Comparison of ENCODE assay signal across 23 cellular contexts in the genomic region with DNA sequence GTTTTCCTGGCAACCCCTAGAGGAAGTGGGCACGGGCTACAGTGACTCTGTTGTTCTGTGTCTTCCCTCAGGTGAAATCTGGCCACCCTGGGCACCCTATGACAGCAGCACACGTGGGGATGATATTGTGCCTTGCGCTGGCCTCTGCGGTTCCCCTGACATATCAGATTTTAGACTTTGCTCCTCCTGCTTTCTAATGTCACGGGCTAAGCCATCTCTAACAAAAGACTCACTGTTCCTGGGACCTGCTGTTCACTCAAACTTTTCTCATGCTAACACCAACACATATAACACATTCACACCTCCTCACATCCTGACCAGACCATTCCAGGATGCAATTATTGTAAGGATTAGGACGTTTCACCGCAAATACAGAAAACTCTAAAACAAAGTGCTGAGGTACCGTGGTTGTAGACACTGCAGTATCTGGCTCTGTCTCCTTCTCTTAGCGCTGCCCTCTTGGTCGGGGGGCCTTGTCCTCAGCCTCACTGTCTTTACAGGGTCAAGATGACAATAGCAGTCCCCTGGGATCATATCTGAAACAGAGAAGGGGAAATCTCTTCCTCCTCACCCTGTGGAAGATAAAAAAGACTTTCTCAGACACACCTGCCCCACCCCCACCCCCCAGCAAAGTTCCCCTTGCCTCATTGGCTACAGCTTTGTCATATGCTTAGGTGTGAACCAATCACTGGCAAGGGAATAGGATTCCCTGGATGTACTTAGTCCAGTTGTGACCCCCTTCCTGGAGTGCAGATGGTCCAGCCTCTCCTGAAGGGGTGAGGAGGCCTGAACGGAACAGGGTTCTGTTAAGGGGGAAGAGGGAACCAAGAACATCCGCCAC. TPM values are rescaled to one million over a fixed set of nuclear protein-coding genes. Genes with fewer than 3 reads are reported as not detected.
DNase-seq lines count a peak whose midpoint lies in the region; ATAC-seq, FAIRE-seq and TF ChIP-seq lines count a peak whose summit lies in the region.
"Had no signal": no experiment of that assay in that cellular context is flagged by ENCODE, and none has a peak within 500 bp of the region (broad histone marks: within the 10 kb centered on the region; RNA-seq: fewer than 3 reads in every experiment).

No MANE protein-coding gene starts in this region.

- H3K36me3 ChIP-seq in mammary epithelial cell (ENCODE audit: insufficient read depth, low read length), result no peaks in the 10 kb centered on the region
- peaks cover 2 to 4% of the 10 kb centered on the region in 2 experiments; a peak in 2 of 5 replicates for H3K36me3 ChIP-seq in HepG2 (replicated peaks in 1 of 2; ENCODE audit: control insufficient read depth in 1 of 2, insufficient read depth in 2 of 2, low read length in 2 of 2)
- H3K36me3 ChIP-seq in upper lobe of right lung, result no peaks in the 10 kb centered on the region
- no peaks in the 10 kb centered on the region for H3K36me3 ChIP-seq in gastroesophageal sphincter

- no peak overlapping the region for H3K4me3 Mint-ChIP-seq in MCF 10A (ENCODE audit: unreplicated experiment)
- H3K4me3 Mint-ChIP-seq: activated naive CD4-positive, alpha-beta T cell treated with anti-CD3 and anti-CD28 coated beads, Interleukin-2, amount 50 U/mL, for 24 hours; CD14-positive monocyte; naive B cell had no signal

- no peak overlapping the region for H3K27ac Mint-ChIP-seq in MCF 10A (ENCODE audit: low read depth, unreplicated experiment)
- H3K27ac Mint-ChIP-seq: activated naive CD4-positive, alpha-beta T cell treated with anti-CD3 and anti-CD28 coated beads, Interleukin-2, amount 50 U/mL, for 24 hours had no signal

- H3K9ac ChIP-seq in mammary epithelial cell (ENCODE audit: insufficient read depth, low read length), result no peak overlapping the region
- peak overlapping the region; percentile 56 for H3K9ac ChIP-seq in HepG2 (ENCODE audit: insufficient read depth, low read depth, low read length)
- H3K9ac ChIP-seq: parathyroid adenoma had no signal

- 0 out of 4 replicates have a peak, but pooled peaks of 1 of the 2 experiments have one; percentile 24 for TF ChIP-seq POLR2A in HepG2 (IDR thresholded peaks at IDR 0.05; ENCODE audit: insufficient read depth in 1 of 2, low read depth in 2 of 2, low read length in 2 of 2)
- TF ChIP-seq POLR2A in GM12892 (IDR thresholded peaks at IDR 0.05; ENCODE audit: low read depth, low read length), result no peak
- no peak for TF ChIP-seq POLR2A in gastroesophageal sphincter (IDR thresholded peaks at IDR 0.05)

- H3K36me3 Mint-ChIP-seq in MCF 10A (ENCODE audit: insufficient read depth, unreplicated experiment), result no peaks in the 10 kb centered on the region
- H3K36me3 Mint-ChIP-seq: activated naive CD4-positive, alpha-beta T cell treated with anti-CD3 and anti-CD28 coated beads, Interleukin-2, amount 50 U/mL, for 24 hours; naive B cell had no signal

- in situ Hi-C loops in mammary epithelial cell (cut with MboI; ENCODE audit: low sequenced_read_pairs in 2 of 2) (no loop called here), SK-MEL-5 (cut with HindIII; ENCODE audit: low pct_unique_long_range_greater_than_20kb, low sequenced_read_pairs) (no loop called here), HepG2 (cut with HindIII; ENCODE audit: extremely low pct_ligation_motif_present, low pct_unique_long_range_greater_than_20kb) (no loop called here)

- no TSS peak for BruUV-seq in mammary epithelial cell (replicated peaks; lab: Mats Ljungman, UMichigan)
- no TSS peak for BruUV-seq in MCF 10A (replicated peaks; lab: Mats Ljungman, UMichigan)
- no TSS peak for BruUV-seq in HepG2 (replicated peaks; lab: Mats Ljungman, UMichigan)

- DNase-seq in mammary epithelial cell (no peak), MCF 10A (ENCODE audit: unreplicated experiment) (no peak), SK-MEL-5 (ENCODE audit: low read depth, low spot score) (peak; percentile 100), HepG2 (ENCODE audit: low spot score) (peak; percentile 97), upper lobe of right lung (no peak), GM12892 (ENCODE audit: insufficient read length) (no peak), NCI-H1105 treated with DMSO at 0.1 percent for 48 hours (lab: John Stamatoyannopoulos, UW) (no peak)
- DNase-seq: activated T-cell treated with anti-CD3 and anti-CD28 coated beads for 4 hours; DMS53; Karpas-422; naive B cell; NCI-H1092 treated with DMSO at 0.1 percent for 48 hours; NCI-H2107; NCI-H69; OCI-M1; SHP77 treated with DMSO at 0.1 percent for 48 hours; stimulated activated CD4-positive, alpha-beta T cell treated with anti-CD3 and anti-CD28 coated beads, Interleukin-1b, Interleukin-23, amount 100 ng/mL, for 48 hours had no signal

- TF ChIP-seq CTCF in mammary epithelial cell (conservative IDR thresholded peaks at IDR 0.05 in 1 of 2, IDR thresholded peaks at IDR 0.05 in 1 of 2; ENCODE audit: extremely low read depth in 1 of 2, insufficient read depth in 1 of 2, low read depth in 1 of 2, low read length in 2 of 2), result no peak
- TF ChIP-seq CTCF in MCF 10A (IDR thresholded peaks at IDR 0.05; ENCODE audit: unreplicated experiment), result no peak
- TF ChIP-seq CTCF in HepG2 (CRISPR knock-in tag; IDR thresholded peaks at IDR 0.05), result 0 out of 2 replicates have a peak, but pooled peaks have one; percentile 6
- TF ChIP-seq CTCF in upper lobe of right lung (IDR thresholded peaks at IDR 0.05), result no peak
- TF ChIP-seq CTCF in gastroesophageal sphincter (IDR thresholded peaks at IDR 0.05), result no peak

- peak overlapping the region; percentile 73 for H2AFZ ChIP-seq in mammary epithelial cell (ENCODE audit: low read depth, low read length)
- H2AFZ ChIP-seq in HepG2 (ENCODE audit: low read length), result no peak overlapping the region
- H2AFZ ChIP-seq: parathyroid adenoma had no signal

- H3K4me2 ChIP-seq in mammary epithelial cell (ENCODE audit: insufficient read depth, low read depth, low read length) (no peak overlapping the region), HepG2 (ENCODE audit: low read depth, low read length) (peak overlapping the region; percentile 72)
- H3K4me2 ChIP-seq: A549 had no signal

- H3K4me3 ChIP-seq in mammary epithelial cell (replicated peaks in 1 of 3; ENCODE audit: insufficient read depth in 1 of 3, low read depth in 2 of 3, low read length in 3 of 3) (no peak overlapping the region), HepG2 (replicated peaks in 1 of 3; ENCODE audit: insufficient read depth in 1 of 3, low read depth in 2 of 3, low read length in 3 of 3) (peak overlapping the region in 2 of 3 experiments; percentile 21 to 30; a peak in 3 of 6 replicates), upper lobe of right lung (no peak overlapping the region), gastroesophageal sphincter (no peak overlapping the region)
- H3K4me3 ChIP-seq: A549 had no signal

- no peaks in the 10 kb centered on the region for H3K27me3 Mint-ChIP-seq in MCF 10A (ENCODE audit: insufficient read depth, unreplicated experiment)
- H3K27me3 Mint-ChIP-seq: activated naive CD4-positive, alpha-beta T cell treated with anti-CD3 and anti-CD28 coated beads, Interleukin-2, amount 50 U/mL, for 24 hours; naive B cell had no signal

- H3K9me3 ChIP-seq in mammary epithelial cell (replicated peaks; ENCODE audit: insufficient read depth, low read length) (no peaks in the 10 kb centered on the region), HepG2 (ENCODE audit: low read length) (no peaks in the 10 kb centered on the region), upper lobe of right lung (no peaks in the 10 kb centered on the region), gastroesophageal sphincter (no peaks in the 10 kb centered on the region)
- H3K9me3 ChIP-seq: A549 had no signal

- WGBS in mammary epithelial cell (ENCODE audit: low coverage, missing lambda C conversion rate), result 43% methylated on average over 12 of the region's 12 CpGs
- 14% methylated on average over 12 of the region's 12 CpGs for whole genome bisulfite sequencing in HepG2 (ENCODE audit: low lambda C conversion rate)
- WGBS in gastroesophageal sphincter (ENCODE audit: low coverage in 1 of 2), 2 donors, result 83 to 87% methylated on average over 1 to 10 of the region's 12 CpGs

- dilution Hi-C loops in mammary epithelial cell (cut with HindIII; ENCODE audit: low sequenced_read_pairs), result no loop called here

- ATAC-seq in HepG2 (peak; percentile 96), upper lobe of right lung (peak; percentile 30), gastroesophageal sphincter (no peak)
- ATAC-seq: A549 had no signal

- FAIRE-seq in HepG2 (lab: Jason Lieb, UNC) (peak; percentile 98), GM12892 (lab: Jason Lieb, UNC) (no peak)
- FAIRE-seq: A549, islet of Langerhans had no signal

- H3K4me1 ChIP-seq in mammary epithelial cell (ENCODE audit: insufficient read depth, low read length), result peaks cover 6% of the 10 kb centered on the region
- peaks cover 74% of the 10 kb centered on the region for H3K4me1 ChIP-seq in HepG2 (ENCODE audit: insufficient read depth, low read length)
- H3K4me1 ChIP-seq in upper lobe of right lung, result no peaks in the 10 kb centered on the region
- H3K4me1 ChIP-seq in gastroesophageal sphincter, result no peaks in the 10 kb centered on the region
- H3K4me1 ChIP-seq: A549, parathyroid adenoma had no signal

- no peaks in the 10 kb centered on the region for H3K27me3 ChIP-seq in mammary epithelial cell (ENCODE audit: insufficient read depth, low read length)
- H3K27me3 ChIP-seq in HepG2 (ENCODE audit: control insufficient read depth in 1 of 2, insufficient read depth in 2 of 2, low read length in 2 of 2), result no peaks in the 10 kb centered on the region
- no peaks in the 10 kb centered on the region for H3K27me3 ChIP-seq in upper lobe of right lung
- H3K27me3 ChIP-seq in gastroesophageal sphincter, result no peaks in the 10 kb centered on the region

- peaks cover 9% of the 10 kb centered on the region for H3K4me1 Mint-ChIP-seq in MCF 10A (ENCODE audit: insufficient read depth, unreplicated experiment)
- H3K4me1 Mint-ChIP-seq: activated naive CD4-positive, alpha-beta T cell treated with anti-CD3 and anti-CD28 coated beads, Interleukin-2, amount 50 U/mL, for 24 hours; naive B cell had no signal

- H3K9me3 Mint-ChIP-seq in MCF 10A (ENCODE audit: unreplicated experiment), result no peaks in the 10 kb centered on the region
- H3K9me3 Mint-ChIP-seq: activated naive CD4-positive, alpha-beta T cell treated with anti-CD3 and anti-CD28 coated beads, Interleukin-2, amount 50 U/mL, for 24 hours; CD14-positive monocyte; naive B cell had no signal

- POLR2A ChIA-PET in MCF 10A (lab: Yijun Ruan, JAX), result interaction anchor here (1.2 kb wide), 1 partner anchor 8 kb away, joined by 3 read pairs; no protein-coding TSS in a partner anchor
- POLR2A ChIA-PET in HepG2 (lab: Yijun Ruan, JAX), result interaction anchor here (1.0 to 1.1 kb wide), 5 partner anchors 19 to 84 kb away, joined by 3 to 4 read pairs (median 3); no protein-coding TSS in a partner anchor

- peak; percentile 59 to 80; a peak in 1 of 4 replicates for TF ChIP-seq EP300 in HepG2 (IDR thresholded peaks at IDR 0.05; ENCODE audit: low read depth in 2 of 2, low read length in 2 of 2)
- peak; percentile 77 for TF ChIP-seq EP300 in HepG2 (CRISPR knock-in tag; IDR thresholded peaks at IDR 0.05; ENCODE audit: borderline replicate concordance)
- TF ChIP-seq EP300 in gastroesophageal sphincter (IDR thresholded peaks at IDR 0.05), result no peak

- H3K27ac ChIP-seq in mammary epithelial cell (ENCODE audit: insufficient read depth, low read depth, low read length), result no peak overlapping the region
- H3K27ac ChIP-seq in HepG2 (ENCODE audit: extremely low read length, insufficient read depth, low read length), result peak overlapping the region; percentile 85
- H3K27ac ChIP-seq in upper lobe of right lung, result no peak overlapping the region
- no peak overlapping the region for H3K27ac ChIP-seq in gastroesophageal sphincter
- H3K27ac ChIP-seq: A549, parathyroid adenoma had no signal

- H3K79me2 ChIP-seq in mammary epithelial cell (ENCODE audit: insufficient read depth, low read length) (no peaks in the 10 kb centered on the region), HepG2 (ENCODE audit: insufficient read depth, low read length) (peaks cover 80% of the 10 kb centered on the region)
- H3K79me2 ChIP-seq: parathyroid adenoma had no signal

- TF ChIP-seq RAD21 in HepG2 (CRISPR knock-in tag; IDR thresholded peaks at IDR 0.05), result no peak

- intact Hi-C loops in mammary epithelial cell (cut with micrococcal nuclease), result no loop called here
- intact Hi-C loops in MCF 10A (cut with micrococcal nuclease), result no loop called here
- intact Hi-C loops in HepG2 (cut with micrococcal nuclease; ENCODE audit: unreplicated experiment), result loop anchor here (1.0 to 10.0 kb wide), 5 partner anchors 16 to 356 kb away; a partner anchor contains a TSS
- intact Hi-C loops in upper lobe of right lung (cut with DNase I), result no loop called here

- no peaks in the 10 kb centered on the region for H4K20me1 ChIP-seq in mammary epithelial cell (ENCODE audit: insufficient read depth, low read length)
- H4K20me1 ChIP-seq in HepG2 (ENCODE audit: insufficient read depth, low read length), result no peaks in the 10 kb centered on the region

- CTCF ChIA-PET in mammary epithelial cell (lab: Charles Lee; ENCODE audit: low non-redundant PET), result no interaction called here
- CTCF ChIA-PET in MCF 10A (lab: Yijun Ruan, JAX), result interaction anchor here (0.5 kb wide), 1 partner anchor 802 kb away, joined by 4 read pairs; no protein-coding TSS in a partner anchor
- CTCF ChIA-PET in HepG2 (lab: Yijun Ruan, JAX; ENCODE audit: low intra/inter-chr PET ratio, low total read pairs), result no interaction called here

RNA-seq across cellular contexts. Expression of a gene that starts 14.1 kb away (rescaled TPM):
- total RNA-seq in mammary epithelial cell (not detected), MCF 10A (2022) (5.1 and 8.0 TPM in 2 replicates), HepG2 (2016; rRNA removed; fragmentation: Illumina TruSeq; extraction: Trizol) (23.5 and 28.6 TPM in 2 replicates), upper lobe of right lung (14.4 TPM), gastroesophageal sphincter (10 to 100 TPM in 2 of 4 donors, 1 to 10 TPM in 2; 7.6 to 15.3 (median 10.0) TPM)
- polyA plus RNA-seq in mammary epithelial cell (0.17 TPM), HepG2 (2011; rRNA removed) (21.7 and 30.5 TPM in 2 replicates)
- not detected for polyA minus RNA-seq in mammary epithelial cell
- total RNA-seq in SK-MEL-5 (2014; rRNA removed; shearing (Covaris generic)), result 39.5 and 40.5 TPM in 2 replicates
- polyA plus RNA-seq in SK-MEL-5 (2015; cell fraction: cytosol; rRNA removed), result 36.7 and 41.7 TPM in 2 replicates
- polyA plus RNA-seq in SK-MEL-5 (2015; cell fraction: nucleus; rRNA removed), result 41.4 and 48.4 TPM in 2 replicates
- 15.0 and 15.4 TPM in 2 replicates for total RNA-seq in HepG2 (2016; cell fraction: cytosol; rRNA removed; fragmentation: Illumina TruSeq; extraction: Trizol; ENCODE audit: low read depth)
- 22.0 and 23.2 TPM in 2 replicates for total RNA-seq in HepG2 (2016; cell fraction: insoluble cytoplasmic fraction; rRNA removed; fragmentation: Illumina TruSeq; extraction: Trizol)
- total RNA-seq in HepG2 (2016; cell fraction: membrane; rRNA removed; fragmentation: Illumina TruSeq; extraction: Trizol), result 19.9 and 22.8 TPM in 2 replicates
- 29.6 and 33.8 TPM in 2 replicates for total RNA-seq in HepG2 (2016; cell fraction: nucleus; rRNA removed; fragmentation: Illumina TruSeq; extraction: Trizol)
- polyA plus RNA-seq in HepG2 (2011; cell fraction: cytosol; rRNA removed), result 15.7 and 19.8 TPM in 2 replicates
- 16.7 and 17.0 TPM in 2 replicates for polyA plus RNA-seq in HepG2 (2011; cell fraction: nucleus; rRNA removed)
- 22.4 and 41.2 TPM in 2 replicates for polyA plus RNA-seq in HepG2 (2012)
- polyA plus RNA-seq in HepG2 (2016; cell fraction: cytosol; fragmentation: Illumina TruSeq; extraction: Trizol; ENCODE audit: low read depth), result 10.8 and 11.3 TPM in 2 replicates
- polyA plus RNA-seq in HepG2 (2016; cell fraction: insoluble cytoplasmic fraction; fragmentation: Illumina TruSeq; extraction: Trizol; ENCODE audit: low read depth), result 23.9 and 24.0 TPM in 2 replicates
- 15.8 and 19.6 TPM in 2 replicates for polyA plus RNA-seq in HepG2 (2016; cell fraction: membrane; fragmentation: Illumina TruSeq; extraction: Trizol; ENCODE audit: low read depth)
- polyA plus RNA-seq in HepG2 (2016; cell fraction: nucleus; fragmentation: Illumina TruSeq; extraction: Trizol; ENCODE audit: insufficient read depth, low read depth), result 21.1 and 21.8 TPM in 2 replicates
- 9.7 and 45.6 TPM in 2 replicates for polyA minus RNA-seq in HepG2 (2011; rRNA and poly(A)+ RNA removed; ENCODE audit: low replicate concordance)
- polyA minus RNA-seq in HepG2 (2011; cell fraction: cytosol; rRNA and poly(A)+ RNA removed), result 20.1 and 25.7 TPM in 2 replicates
- polyA minus RNA-seq in HepG2 (2011; cell fraction: nucleus; rRNA and poly(A)+ RNA removed), result 96.8 and 105 TPM in 2 replicates
- not detected for polyA plus RNA-seq in GM12892 (2012; ENCODE audit: missing spikeins)

Comparison
In these comparisons a context has a peak if more than half of its experiments do, and no peak if none do; other contexts are left out.
1. DNase-seq: peak in SK-MEL-5 (single experiment) and HepG2 (single experiment); none in mammary epithelial cell (single experiment), MCF 10A (single experiment), upper lobe of right lung (single experiment), GM12892 (single experiment) and NCI-H1105 treated with DMSO at 0.1 percent for 48 hours (single experiment).
2. H3K4me3 ChIP-seq: peak in HepG2 (2 of 3); none in mammary epithelial cell (0 of 3), upper lobe of right lung (single experiment) and gastroesophageal sphincter (0 of 2).